ENCODE assay signal across 6 cellular contexts in genomic region chr12:6494351-6494743, GRCh38. TPM values are rescaled to one million over a fixed set of nuclear protein-coding genes. Genes with fewer than 3 reads are reported as not detected.
DNase-seq lines count a peak whose midpoint lies in the region; ATAC-seq and TF ChIP-seq lines count a peak whose summit lies in the region.

No MANE protein-coding gene starts in this region.

- no peak for DNase-seq in left ventricle myocardium inferior
- no peak for DNase-seq in Right ventricle myocardium inferior (ENCODE audit: missing footprints)
- no peak for DNase-seq in coronary artery (ENCODE audit: low spot score)
- no peak for DNase-seq in NCI-H524 treated with DMSO at 0.1 percent for 48 hours (lab: John Stamatoyannopoulos, UW)
- DNase-seq in activated gamma-delta T cell (lab: John Stamatoyannopoulos, UW) = no peak

- H3K4me2 ChIP-seq in skeletal muscle satellite cell (ENCODE audit: low read length) = peak overlapping the region; percentile 91

- H3K27ac ChIP-seq in left ventricle myocardium inferior (replicated peaks) (peak overlapping the region; percentile 100), coronary artery (peak overlapping the region in 1 of 2 donors; percentile 96)

- H3K9me3 ChIP-seq in left ventricle myocardium inferior (replicated peaks) (no peaks in the 10 kb centered on the region), skeletal muscle satellite cell (replicated peaks; ENCODE audit: low read length) (no peaks in the 10 kb centered on the region)

- ATAC-seq in Right ventricle myocardium inferior = no peak

- H3K4me1 ChIP-seq in left ventricle myocardium inferior (peaks cover 37% of the 10 kb centered on the region), skeletal muscle satellite cell (ENCODE audit: control insufficient read depth, insufficient read depth, low read length) (peaks cover 21% of the 10 kb centered on the region)

- intact Hi-C loops in left ventricle myocardium inferior (cut with micrococcal nuclease) (no loop called here), Right ventricle myocardium inferior (cut with DNase I) (no loop called here)

- H3K4me3 ChIP-seq in left ventricle myocardium inferior (peak overlapping the region; percentile 98), coronary artery (peak overlapping the region; percentile 83), skeletal muscle satellite cell (ENCODE audit: low read length) (peak overlapping the region; percentile 96)

- TF ChIP-seq CTCF in left ventricle myocardium inferior (IDR thresholded peaks at IDR 0.05; ENCODE audit: borderline replicate concordance) (no peak), coronary artery (IDR thresholded peaks at IDR 0.05) (no peak)

- peaks cover 36% of the 10 kb centered on the region for H3K36me3 ChIP-seq in left ventricle myocardium inferior
- peaks cover 22% of the 10 kb centered on the region for H3K36me3 ChIP-seq in skeletal muscle satellite cell (ENCODE audit: insufficient read depth, low read length)

- peak overlapping the region; percentile 95 for H3K9ac ChIP-seq in skeletal muscle satellite cell (ENCODE audit: low read depth, low read length)

- H3K27me3 ChIP-seq in left ventricle myocardium inferior (ENCODE audit: low read depth) = no peaks in the 10 kb centered on the region
- H3K27me3 ChIP-seq in skeletal muscle satellite cell (ENCODE audit: control insufficient read depth, insufficient read depth, low read length) = no peaks in the 10 kb centered on the region

RNA-seq across cellular contexts. Expression of gene NCAPD2, which starts 0.4 kb away (rescaled TPM):
- total RNA-seq in left ventricle myocardium inferior = 9.2 TPM
- 11.6 TPM for total RNA-seq in Right ventricle myocardium inferior
- total RNA-seq in skeletal muscle satellite cell (2012; rRNA removed) = 34.1 and 35.7 TPM in 2 replicates

RNA-seq across cellular contexts. Expression of gene MRPL51, which starts 1.3 kb away (rescaled TPM):
- 235 TPM for total RNA-seq in left ventricle myocardium inferior
- total RNA-seq in Right ventricle myocardium inferior = 278 TPM
- 106 and 117 TPM in 2 replicates for total RNA-seq in skeletal muscle satellite cell (2012; rRNA removed)

RNA-seq across cellular contexts. Expression of gene VAMP1, which starts 23.9 kb away (rescaled TPM):
- 4.2 TPM for total RNA-seq in left ventricle myocardium inferior
- 4.2 TPM for total RNA-seq in Right ventricle myocardium inferior
- total RNA-seq in skeletal muscle satellite cell (2012; rRNA removed) = 3.3 and 9.6 TPM in 2 replicates

RNA-seq across cellular contexts. Expression of gene GAPDH, which starts 40.0 kb away (rescaled TPM):
- total RNA-seq in left ventricle myocardium inferior = 4,161 TPM
- 4,337 TPM for total RNA-seq in Right ventricle myocardium inferior
- total RNA-seq in skeletal muscle satellite cell (2012; rRNA removed) = 9,006 and 10,057 TPM in 2 replicates

RNA-seq across cellular contexts. Expression of gene TAPBPL, which starts 42.5 kb away (rescaled TPM):
- total RNA-seq in left ventricle myocardium inferior (16.4 TPM), Right ventricle myocardium inferior (15.7 TPM)
- total RNA-seq in skeletal muscle satellite cell (2012; rRNA removed) = 4.8 and 6.8 TPM in 2 replicates
